Comparison of ENCODE assay signal across 29 cellular contexts in the genomic region with DNA sequence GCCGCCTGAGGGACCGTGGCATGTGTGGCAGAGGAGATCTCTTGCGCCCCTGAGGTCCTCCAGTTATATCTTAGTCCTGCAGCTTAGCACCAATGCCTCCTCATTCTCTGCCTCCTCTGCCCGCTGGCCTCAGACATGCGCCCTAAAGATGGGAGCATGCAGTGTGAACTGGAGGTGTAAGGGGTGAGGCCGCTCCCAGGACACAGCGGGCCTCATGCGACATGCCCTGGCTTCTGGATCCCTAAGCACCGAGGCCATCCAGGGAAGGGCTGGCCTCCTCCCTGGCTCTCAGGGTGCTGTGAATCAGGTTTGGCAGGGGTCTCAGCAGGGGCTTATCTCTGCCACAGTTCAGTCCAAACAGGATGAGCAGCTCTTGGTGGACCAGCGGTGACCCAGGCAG.
"Had no signal": no experiment of that assay in that cellular context is flagged by ENCODE, and none has a peak within 500 bp of the region (broad histone marks: within the 10 kb centered on the region; RNA-seq: fewer than 3 reads in every experiment).

No MANE protein-coding gene starts in this region.

- H3K9me3 Mint-ChIP-seq: activated B cell treated with CpG ODN at 0.5 μM for 24 hours; activated CD8-positive, alpha-beta T cell treated with anti-CD3 and anti-CD28 coated beads for 36 hours; activated naive CD4-positive, alpha-beta T cell treated with anti-CD3 and anti-CD28 coated beads, Interleukin-2, amount 50 U/mL, for 24 hours; activated naive CD8-positive, alpha-beta T cell treated with anti-CD3 and anti-CD28 coated beads, Interleukin-2, amount 50 U/mL, for 24 hours; activated T-cell treated with anti-CD3 and anti-CD28 coated beads, Interleukin-2, amount 50 U/mL, for 4 hours; activated T-helper 17 cell treated with anti-CD3 and anti-CD28 coated beads, Interleukin-2, amount 50 U/mL, for 72 hours; central memory CD8-positive, alpha-beta T cell; T-helper 2 cell treated with Interferon-gamma antibody and Interleukin-4, amounts not matched to agents 5 μg/mL and 100 μg/mL, for 36 hours had no signal

- H3K36me3 Mint-ChIP-seq: activated naive CD4-positive, alpha-beta T cell treated with anti-CD3 and anti-CD28 coated beads, Interleukin-2, amount 50 U/mL, for 24 hours; naive B cell had no signal

- H3K36me3 ChIP-seq: pancreas, prostate gland, vagina had no signal

- DNase-seq: activated B cell treated with CpG ODN at 0.5 μM for 24 hours; activated CD4-positive, alpha-beta T cell treated with anti-CD3 and anti-CD28 coated beads, Interleukin-2, amount 50 U/mL, for 1 hour; activated CD8-positive, alpha-beta T cell treated with anti-CD3 and anti-CD28 coated beads for 36 hours; activated gamma-delta T cell treated with Interleukin-2 at 50 U/mL for 16 hours; activated naive CD8-positive, alpha-beta T cell treated with anti-CD3 and anti-CD28 coated beads, Interleukin-2, amount 50 U/mL, for 24 hours; activated T-cell treated with anti-CD3 and anti-CD28 coated beads, Interleukin-2, amount 50 U/mL, for 4 hours; amygdala; dermis blood vessel endothelial cell; effector CD8-positive, alpha-beta T cell; glutamatergic neuron; islet precursor cell; left ventricle myocardium superior; naive B cell; nucleus accumbens; pancreas; stimulated activated CD4-positive, alpha-beta T cell treated with anti-CD3 and anti-CD28 coated beads, Interleukin-15, amount 100 ng/mL, for 24 hours; stimulated activated CD4-positive, alpha-beta T cell treated with anti-CD3 and anti-CD28 coated beads, Interleukin-2, amount 100 ng/mL, for 24 hours; stimulated activated naive CD4-positive, alpha-beta T cell treated with Interleukin-2 at 50 U/mL for 16 hours; T-helper 1 cell; testis; trophoblast cell had no signal

- H3K27ac ChIP-seq: epithelial cell of prostate, pancreas, prostate gland, testis, vagina had no signal

- H3K9me3 ChIP-seq: pancreas, prostate gland, testis, vagina had no signal

- H3K4me3 ChIP-seq: hepatocyte, pancreas, prostate gland, testis, vagina had no signal

- H3K4me3 Mint-ChIP-seq: activated B cell treated with CpG ODN at 0.5 μM for 24 hours; activated CD8-positive, alpha-beta T cell treated with anti-CD3 and anti-CD28 coated beads for 36 hours; activated naive CD4-positive, alpha-beta T cell treated with anti-CD3 and anti-CD28 coated beads, Interleukin-2, amount 50 U/mL, for 24 hours; activated naive CD8-positive, alpha-beta T cell treated with anti-CD3 and anti-CD28 coated beads, Interleukin-2, amount 50 U/mL, for 24 hours; activated T-cell treated with anti-CD3 and anti-CD28 coated beads, Interleukin-2, amount 50 U/mL, for 4 hours; activated T-helper 17 cell treated with anti-CD3 and anti-CD28 coated beads, Interleukin-2, amount 50 U/mL, for 72 hours; central memory CD8-positive, alpha-beta T cell; naive B cell; T-helper 2 cell treated with Interferon-gamma antibody and Interleukin-4, amounts not matched to agents 5 μg/mL and 100 μg/mL, for 36 hours had no signal

- H3K4me1 Mint-ChIP-seq: activated B cell treated with CpG ODN at 0.5 μM for 24 hours; activated naive CD4-positive, alpha-beta T cell treated with anti-CD3 and anti-CD28 coated beads, Interleukin-2, amount 50 U/mL, for 24 hours; activated naive CD8-positive, alpha-beta T cell treated with anti-CD3 and anti-CD28 coated beads, Interleukin-2, amount 50 U/mL, for 24 hours; activated T-helper 17 cell treated with anti-CD3 and anti-CD28 coated beads, Interleukin-2, amount 50 U/mL, for 72 hours; central memory CD8-positive, alpha-beta T cell; naive B cell had no signal

- H3K4me1 ChIP-seq: pancreas, prostate gland had no signal

- H3K4me2 ChIP-seq: hepatocyte had no signal

- H3K27me3 Mint-ChIP-seq: activated CD8-positive, alpha-beta T cell treated with anti-CD3 and anti-CD28 coated beads for 36 hours had no signal

- H2AFZ ChIP-seq: hepatocyte had no signal

- H3K27me3 ChIP-seq: hepatocyte, pancreas, testis, vagina had no signal

- H3K79me2 ChIP-seq: hepatocyte had no signal

- ATAC-seq: activated CD8-positive, alpha-beta T cell treated with anti-CD3 and anti-CD28 coated beads for 36 hours; activated naive CD8-positive, alpha-beta T cell treated with anti-CD3 and anti-CD28 coated beads, Interleukin-2, amount 50 U/mL, for 24 hours; activated T-cell treated with anti-CD3 and anti-CD28 coated beads, Interleukin-2, amount 50 U/mL, for 4 hours; activated T-helper 17 cell treated with anti-CD3 and anti-CD28 coated beads, Interleukin-2, amount 50 U/mL, for 72 hours; left ventricle myocardium superior; pancreas had no signal

- H3K27ac Mint-ChIP-seq: activated B cell treated with CpG ODN at 0.5 μM for 24 hours; activated CD8-positive, alpha-beta T cell treated with anti-CD3 and anti-CD28 coated beads for 36 hours; activated naive CD4-positive, alpha-beta T cell treated with anti-CD3 and anti-CD28 coated beads, Interleukin-2, amount 50 U/mL, for 24 hours; activated naive CD8-positive, alpha-beta T cell treated with anti-CD3 and anti-CD28 coated beads, Interleukin-2, amount 50 U/mL, for 24 hours; activated T-helper 17 cell treated with anti-CD3 and anti-CD28 coated beads, Interleukin-2, amount 50 U/mL, for 72 hours; naive B cell; T-helper 2 cell treated with Interferon-gamma antibody and Interleukin-4, amounts not matched to agents 5 μg/mL and 100 μg/mL, for 36 hours had no signal
